In the genomic region with DNA sequence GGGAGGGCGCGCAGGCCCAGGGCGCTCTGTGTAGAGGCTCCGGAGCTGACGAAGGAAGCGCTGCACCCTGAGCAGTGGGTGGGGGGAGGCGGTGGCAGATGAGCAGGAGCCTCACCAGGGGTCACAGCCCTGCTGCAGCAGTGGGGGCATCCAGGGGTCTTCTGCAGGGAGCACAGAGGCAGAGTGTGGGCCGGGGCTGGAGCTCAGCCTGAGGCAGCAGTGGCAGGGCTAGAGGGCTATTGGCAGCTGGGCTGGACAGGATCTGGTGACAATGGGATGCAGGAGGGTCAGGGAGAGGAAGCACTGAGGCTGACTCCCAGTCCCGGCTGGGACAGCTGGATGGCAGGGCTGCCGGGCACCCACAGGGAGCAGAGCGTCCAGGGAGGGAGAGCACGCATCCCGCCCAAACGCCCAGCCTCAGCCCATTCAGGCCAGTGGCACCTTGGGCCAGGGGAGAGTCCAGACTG, we compare ENCODE assay signal across 24 cellular contexts. TPM values are rescaled to one million over a fixed set of nuclear protein-coding genes. Genes with fewer than 3 reads are reported as not detected.
A peak's percentile ranks its signal among the peaks of the same experiment; 100 is the strongest.
DNase-seq lines count a peak whose midpoint lies in the region; FAIRE-seq and TF ChIP-seq lines count a peak whose summit lies in the region.
"Had no signal": no experiment of that assay in that cellular context is flagged by ENCODE, and none has a peak within 500 bp of the region (broad histone marks: within the 10 kb centered on the region; RNA-seq: fewer than 3 reads in every experiment).

No MANE protein-coding gene starts in this region.

- H3K4me3 Mint-ChIP-seq in T-helper 2 cell treated with Interferon-gamma antibody and Interleukin-4, amounts not matched to agents 5 μg/mL and 100 μg/mL, for 36 hours, result no peak overlapping the region
- no peak overlapping the region for H3K4me3 Mint-ChIP-seq in chondrocyte (ENCODE audit: unreplicated experiment)
- no peak overlapping the region for H3K4me3 Mint-ChIP-seq in neural crest cell
- H3K4me3 Mint-ChIP-seq: activated naive CD4-positive, alpha-beta T cell treated with anti-CD3 and anti-CD28 coated beads, Interleukin-2, amount 10 ng/mL, durations not matched to agents 7 days and 5 days; stimulated activated naive CD8-positive, alpha-beta T cell treated with anti-CD3 and anti-CD28 coated beads, Interleukin-15, Interleukin-2, amounts not matched to agents 100 ng/mL and 50 ng/mL, for 24 hours; type B pancreatic cell had no signal

- CTCF ChIA-PET in RWPE1 (lab: Yijun Ruan, JAX), result interaction anchor here (1.2 kb wide), 1 partner anchor 11 kb away, joined by 5 read pairs; no protein-coding TSS in a partner anchor

- peak overlapping the region; percentile 44 for H3K27ac Mint-ChIP-seq in T-helper 2 cell treated with Interferon-gamma antibody and Interleukin-4, amounts not matched to agents 5 μg/mL and 100 μg/mL, for 36 hours
- H3K27ac Mint-ChIP-seq in chondrocyte (ENCODE audit: unreplicated experiment), result no peak overlapping the region
- peak overlapping the region; percentile 81 for H3K27ac Mint-ChIP-seq in neural crest cell (ENCODE audit: unreplicated experiment)
- H3K27ac Mint-ChIP-seq: type B pancreatic cell had no signal

- TF ChIP-seq POLR2A in GM12891 (IDR thresholded peaks at IDR 0.05; ENCODE audit: low read depth, low read length), result no peak

- no peak for FAIRE-seq in GM12891 (lab: Jason Lieb, UNC)
- FAIRE-seq: small intestine had no signal

- H3K4me1 Mint-ChIP-seq in T-helper 2 cell treated with Interferon-gamma antibody and Interleukin-4, amounts not matched to agents 5 μg/mL and 100 μg/mL, for 36 hours (ENCODE audit: low read depth), result peaks cover 16% of the 10 kb centered on the region
- peaks cover 18% of the 10 kb centered on the region for H3K4me1 Mint-ChIP-seq in chondrocyte (ENCODE audit: low read depth)
- no peaks in the 10 kb centered on the region for H3K4me1 Mint-ChIP-seq in neural crest cell

- H3K27me3 Mint-ChIP-seq in T-helper 2 cell treated with Interferon-gamma antibody and Interleukin-4, amounts not matched to agents 5 μg/mL and 100 μg/mL, for 36 hours (ENCODE audit: low read depth), result no peaks in the 10 kb centered on the region
- no peaks in the 10 kb centered on the region for H3K27me3 Mint-ChIP-seq in chondrocyte (ENCODE audit: low read depth)
- H3K27me3 Mint-ChIP-seq in neural crest cell (ENCODE audit: low read depth), result no peaks in the 10 kb centered on the region
- H3K27me3 Mint-ChIP-seq: stimulated activated naive CD8-positive, alpha-beta T cell treated with anti-CD3 and anti-CD28 coated beads, Interleukin-15, Interleukin-2, amounts not matched to agents 100 ng/mL and 50 ng/mL, for 24 hours; type B pancreatic cell had no signal

- peak overlapping the region; percentile 59 for H3K27ac ChIP-seq in RWPE1
- H3K27ac ChIP-seq: 22Rv1, foreskin keratinocyte, VCaP had no signal

- H3K36me3 Mint-ChIP-seq in T-helper 2 cell treated with Interferon-gamma antibody and Interleukin-4, amounts not matched to agents 5 μg/mL and 100 μg/mL, for 36 hours (ENCODE audit: low read depth), result peaks cover 35% of the 10 kb centered on the region
- no peaks in the 10 kb centered on the region for H3K36me3 Mint-ChIP-seq in chondrocyte (ENCODE audit: low read depth)
- H3K36me3 Mint-ChIP-seq in neural crest cell (ENCODE audit: low read depth), result no peaks in the 10 kb centered on the region
- H3K36me3 Mint-ChIP-seq: type B pancreatic cell had no signal

- no peaks in the 10 kb centered on the region for H3K9me3 Mint-ChIP-seq in T-helper 2 cell treated with Interferon-gamma antibody and Interleukin-4, amounts not matched to agents 5 μg/mL and 100 μg/mL, for 36 hours
- H3K9me3 Mint-ChIP-seq in chondrocyte (ENCODE audit: low read depth), result no peaks in the 10 kb centered on the region
- no peaks in the 10 kb centered on the region for H3K9me3 Mint-ChIP-seq in neural crest cell
- H3K9me3 Mint-ChIP-seq: activated naive CD4-positive, alpha-beta T cell treated with anti-CD3 and anti-CD28 coated beads, Interleukin-2, amount 10 ng/mL, durations not matched to agents 7 days and 5 days; stimulated activated naive CD8-positive, alpha-beta T cell treated with anti-CD3 and anti-CD28 coated beads, Interleukin-15, Interleukin-2, amounts not matched to agents 100 ng/mL and 50 ng/mL, for 24 hours; type B pancreatic cell had no signal

- DNase-seq in T-helper 2 cell treated with Interferon-gamma antibody and Interleukin-4, amounts not matched to agents 5 μg/mL and 100 μg/mL, for 36 hours (ENCODE audit: low spot score), result no peak
- no peak for DNase-seq in T-helper 2 cell
- DNase-seq in RWPE1 (ENCODE audit: low spot score), result no peak
- peak; percentile 57 for DNase-seq in chondrocyte (ENCODE audit: low spot score)
- DNase-seq in neural crest cell (ENCODE audit: low read depth, low spot score), result no peak
- no peak for DNase-seq in GM12891 (ENCODE audit: insufficient read length, low spot score)
- no peak for DNase-seq in NCI-H2107 (lab: John Stamatoyannopoulos, UW)
- DNase-seq in CD1c-positive myeloid dendritic cell (ENCODE audit: extremely low spot score), result no peak
- DNase-seq: activated CD4-positive, alpha-beta T cell treated with anti-CD3 and anti-CD28 coated beads, Interleukin-2, amount 50 U/mL, for 4 hours; activated naive CD4-positive, alpha-beta T cell treated with anti-CD3 and anti-CD28 coated beads, Interleukin-2, amount 10 ng/mL, durations not matched to agents 7 days and 5 days; Caco-2; effector CD8-positive, alpha-beta T cell; EL; foreskin keratinocyte; KBM-7; left ventricle myocardium inferior; NCI-H1436 treated with DMSO at 0.1 percent for 48 hours; NCI-H524; small intestine; stimulated activated CD4-positive, alpha-beta T cell treated with anti-CD3 and anti-CD28 coated beads, Interleukin-2, amount 100 ng/mL, for 48 hours had no signal

- TF ChIP-seq CTCF in RWPE1 (conservative IDR thresholded peaks at IDR 0.05; ENCODE audit: low read depth), result no peak
- no peak for TF ChIP-seq CTCF in chondrocyte (IDR thresholded peaks at IDR 0.05)
- no peak for TF ChIP-seq CTCF in neural crest cell (conservative IDR thresholded peaks at IDR 0.05)

- POLR2A ChIA-PET in RWPE1 (lab: Yijun Ruan, JAX; ENCODE audit: low non-redundant PET), result no interaction called here

TF ChIP-seq in GM12891, 5 proteins besides CTCF, POLR2A, EP300 and RAD21:
- no peak for TF ChIP-seq POU2F2 (IDR thresholded peaks at IDR 0.05; ENCODE audit: low read depth, low read length)
- TF ChIP-seq SPI1 (IDR thresholded peaks at IDR 0.05; ENCODE audit: low read depth, low read length), result no peak
- no peak for TF ChIP-seq PAX5 (IDR thresholded peaks at IDR 0.05; ENCODE audit: insufficient read depth, low read length, severe bottlenecking)
- no peak for TF ChIP-seq TAF1 (IDR thresholded peaks at IDR 0.05; ENCODE audit: low read depth, low read length)
- no peak for TF ChIP-seq POLR2AphosphoS5 (IDR thresholded peaks at IDR 0.05; ENCODE audit: low read depth, low read length)

RNA-seq across cellular contexts. Expression of gene KDM8, which starts 21.0 kb away (rescaled TPM):
- total RNA-seq in chondrocyte (4.4 to 9.3 TPM (median 5.6 TPM) in 3 replicates), neural crest cell (15.6 and 16.3 TPM in 2 replicates)
- polyA plus RNA-seq in GM12891 (2012; ENCODE audit: low read depth, missing spikeins), result 1.9 TPM

RNA-seq across cellular contexts. Expression of gene NSMCE1, which starts 44.3 kb away (rescaled TPM):
- total RNA-seq in chondrocyte (19.6 to 23.2 TPM (median 21.2 TPM) in 3 replicates), neural crest cell (30.4 and 32.6 TPM in 2 replicates)
- polyA plus RNA-seq in GM12891 (2012; ENCODE audit: low read depth, missing spikeins), result 81.9 TPM
